Comparison of ENCODE assay signal across 18 cellular contexts in genomic region chr7:73504920-73505319, GRCh38. TPM values are rescaled to one million over a fixed set of nuclear protein-coding genes. Genes with fewer than 3 reads are reported as not detected.
DNase-seq lines count a peak whose midpoint lies in the region; FAIRE-seq and TF ChIP-seq lines count a peak whose summit lies in the region.
"Had no signal": no experiment of that assay in that cellular context is flagged by ENCODE, and none has a peak within 500 bp of the region (broad histone marks: within the 10 kb centered on the region; RNA-seq: fewer than 3 reads in every experiment).

No MANE protein-coding gene starts in this region.

- TF ChIP-seq POLR2A in sigmoid colon (IDR thresholded peaks at IDR 0.05) (no peak), GM12891 (IDR thresholded peaks at IDR 0.05; ENCODE audit: low read depth, low read length) (no peak)

- no peaks in the 10 kb centered on the region for H3K9me3 ChIP-seq in WERI-Rb-1 (ENCODE audit: severe bottlenecking)
- H3K9me3 ChIP-seq in sigmoid colon: no peaks in the 10 kb centered on the region

- TF ChIP-seq CTCF in WERI-Rb-1 (IDR thresholded peaks at IDR 0.05; ENCODE audit: low read depth, low read length) (no peak), endothelial cell (IDR thresholded peaks at IDR 0.05; ENCODE audit: unreplicated experiment) (no peak), sigmoid colon (IDR thresholded peaks at IDR 0.05) (no peak), GM10266 (IDR thresholded peaks at IDR 0.05; ENCODE audit: control insufficient read depth, insufficient read depth, low read depth, missing control alignments) (no peak)

- H3K27ac ChIP-seq in WERI-Rb-1 (peak overlapping the region; percentile 31; the same call in 1 of the 2 replicates), sigmoid colon (no peak overlapping the region)
- H3K27ac ChIP-seq: RWPE1 had no signal

- H3K27me3 ChIP-seq in WERI-Rb-1 (ENCODE audit: insufficient read depth, low read depth, severe bottlenecking): no peaks in the 10 kb centered on the region
- no peaks in the 10 kb centered on the region for H3K27me3 ChIP-seq in sigmoid colon

- FAIRE-seq in GM12891 (lab: Jason Lieb, UNC): no peak
- FAIRE-seq: H54 had no signal

- H3K36me3 ChIP-seq in WERI-Rb-1 (peaks cover 98% of the 10 kb centered on the region), sigmoid colon (peaks cover 31 to 98% (median 74%) of the 10 kb centered on the region in 4 donors)

- H3K4me3 ChIP-seq in WERI-Rb-1 (ENCODE audit: low read depth, low read length) (no peak overlapping the region), sigmoid colon (no peak overlapping the region)

- H3K4me3 Mint-ChIP-seq in endothelial cell (ENCODE audit: unreplicated experiment): peak overlapping the region; percentile 50
- H3K4me3 Mint-ChIP-seq: CD4-positive, alpha-beta memory T cell had no signal

- WGBS in sigmoid colon, 2 donors: 60 to 98% methylated on average over 1 of the region's 1 CpG

- H3K36me3 Mint-ChIP-seq in endothelial cell (ENCODE audit: low read depth, unreplicated experiment): peaks cover 47% of the 10 kb centered on the region

- peaks cover 2% of the 10 kb centered on the region for H3K27me3 Mint-ChIP-seq in endothelial cell (ENCODE audit: unreplicated experiment)
- H3K27me3 Mint-ChIP-seq: CD4-positive, alpha-beta memory T cell had no signal

- peak; percentile 11 for DNase-seq in Ammon's horn (ENCODE audit: low spot score)
- no peak for DNase-seq in WERI-Rb-1
- DNase-seq in endothelial cell (ENCODE audit: low spot score): no peak
- DNase-seq in occipital lobe (lab: John Stamatoyannopoulos, UW): peak; percentile 6
- no peak for DNase-seq in sigmoid colon
- no peak for DNase-seq in HCEC 1CT
- DNase-seq in GM12891 (ENCODE audit: insufficient read length, low spot score): no peak
- no peak for DNase-seq in GM10266 (ENCODE audit: extremely low spot score)
- DNase-seq: CD4-positive, alpha-beta memory T cell; DMS53; KG1; NCI-H1694 treated with DMSO at 0.1 percent for 48 hours; NCI-H510A; NCI-H774; PC-3; SIG-M5 had no signal

- no peak overlapping the region for H3K27ac Mint-ChIP-seq in endothelial cell (ENCODE audit: unreplicated experiment)

- H3K4me1 ChIP-seq in sigmoid colon: no peaks in the 10 kb centered on the region

- TF ChIP-seq EP300 in sigmoid colon (IDR thresholded peaks at IDR 0.05): no peak

- intact Hi-C loops in sigmoid colon (cut with DNase I): no loop called here

- no peaks in the 10 kb centered on the region for H3K4me1 Mint-ChIP-seq in endothelial cell (ENCODE audit: unreplicated experiment)

- H3K9me3 Mint-ChIP-seq in endothelial cell (ENCODE audit: unreplicated experiment): no peaks in the 10 kb centered on the region

TF ChIP-seq in GM12891, 5 proteins besides CTCF, POLR2A, EP300 and RAD21:
- no peak for TF ChIP-seq POLR2AphosphoS5 (IDR thresholded peaks at IDR 0.05; ENCODE audit: low read depth, low read length)
- no peak for TF ChIP-seq TAF1 (IDR thresholded peaks at IDR 0.05; ENCODE audit: low read depth, low read length)
- no peak for TF ChIP-seq PAX5 (IDR thresholded peaks at IDR 0.05; ENCODE audit: insufficient read depth, low read length, severe bottlenecking)
- TF ChIP-seq POU2F2 (IDR thresholded peaks at IDR 0.05; ENCODE audit: low read depth, low read length): no peak
- TF ChIP-seq SPI1 (IDR thresholded peaks at IDR 0.05; ENCODE audit: low read depth, low read length): no peak

RNA-seq across cellular contexts. Expression of gene BAZ1B, which starts 17.2 kb away (rescaled TPM):
- total RNA-seq in endothelial cell (ENCODE audit: unreplicated experiment): 56.5 TPM
- total RNA-seq in occipital lobe: 53.0 TPM
- 10 to 100 TPM; 47.2 to 67.3 (median 53.5) TPM for total RNA-seq in sigmoid colon
- polyA plus RNA-seq in sigmoid colon: 10 to 100 TPM; 13.8 to 33.4 (median 17.1) TPM
- polyA plus RNA-seq in GM12891 (2012; ENCODE audit: low read depth, missing spikeins): 25.9 TPM

RNA-seq across cellular contexts. Expression of gene BCL7B, which starts 52.6 kb away (rescaled TPM):
- total RNA-seq in endothelial cell (ENCODE audit: unreplicated experiment) (38.6 TPM), occipital lobe (9.4 TPM), sigmoid colon (100 to 1,000 TPM; 113 to 155 (median 129) TPM)
- 100 to 1,000 TPM in 1 of 3 donors, 10 to 100 TPM in 2; 58.1 to 114 (median 95.7) TPM for polyA plus RNA-seq in sigmoid colon
- 40.6 TPM for polyA plus RNA-seq in GM12891 (2012; ENCODE audit: low read depth, missing spikeins)

Comparison
In these comparisons a context has a peak if more than half of its experiments do, and no peak if none do; other contexts are left out.
1. DNase-seq: peak in Ammon's horn (single experiment) and occipital lobe (single experiment); none in WERI-Rb-1 (single experiment), endothelial cell (single experiment), sigmoid colon (single experiment), HCEC 1CT (single experiment), GM12891 (single experiment) and GM10266 (single experiment).